In the genomic region with DNA sequence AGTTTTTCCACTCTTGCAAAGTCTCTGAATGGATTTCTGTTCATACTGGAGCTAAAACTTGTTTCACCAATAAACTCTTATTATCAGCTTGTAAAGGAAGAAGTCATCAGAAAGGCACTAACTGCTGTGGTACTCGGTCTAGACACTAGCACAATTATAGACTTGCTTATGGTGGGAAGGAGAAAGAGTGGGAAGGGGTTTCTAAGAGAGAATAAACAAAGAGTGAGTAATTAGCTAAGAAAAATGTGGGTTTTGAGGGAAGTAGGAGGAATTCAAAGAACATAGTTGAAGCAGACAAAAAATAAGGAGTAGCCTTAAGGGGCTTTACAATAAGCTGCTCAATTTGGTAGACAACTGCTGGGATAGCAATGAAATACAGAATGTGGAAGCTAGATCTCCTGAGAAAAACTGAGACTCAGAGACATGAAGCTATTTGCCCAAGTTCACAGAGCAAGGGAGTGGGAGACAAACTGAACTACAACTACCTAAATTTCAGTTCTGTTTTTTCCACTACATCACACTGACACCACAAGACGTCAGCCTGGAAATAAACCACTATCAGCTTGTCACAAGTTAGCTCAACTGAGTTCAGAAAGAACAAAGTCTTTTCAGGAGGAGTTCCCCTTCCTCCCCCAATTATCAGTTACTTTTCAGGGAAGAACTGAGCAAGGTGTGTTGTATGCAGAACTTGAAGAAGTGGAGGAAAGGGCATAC, we compare ENCODE assay signal across 9 cellular contexts. TPM values are rescaled to one million over a fixed set of nuclear protein-coding genes. Genes with fewer than 3 reads are reported as not detected.
DNase-seq lines count a peak whose midpoint lies in the region; ATAC-seq, FAIRE-seq and TF ChIP-seq lines count a peak whose summit lies in the region.
"Had no signal": no experiment of that assay in that cellular context is flagged by ENCODE, and none has a peak within 500 bp of the region (broad histone marks: within the 10 kb centered on the region; RNA-seq: fewer than 3 reads in every experiment).

No MANE protein-coding gene starts in this region.

- H3K27me3 Mint-ChIP-seq in chondrocyte (ENCODE audit: low read depth), result no peaks in the 10 kb centered on the region
- H3K27me3 Mint-ChIP-seq in stimulated activated naive CD8-positive, alpha-beta T cell treated with anti-CD3 and anti-CD28 coated beads, Interleukin-15, amount 100 ng/mL, for 72 hours, result no peaks in the 10 kb centered on the region

- no peak overlapping the region for H3K4me3 Mint-ChIP-seq in chondrocyte (ENCODE audit: unreplicated experiment)
- peak overlapping the region; percentile 12 to 63 for H3K4me3 Mint-ChIP-seq in stimulated activated naive CD8-positive, alpha-beta T cell treated with anti-CD3 and anti-CD28 coated beads, Interleukin-15, amount 100 ng/mL, for 72 hours

- peak; percentile 87 for ATAC-seq in GM21447 (IDR thresholded peaks at IDR 0.05; ENCODE audit: unreplicated experiment)
- ATAC-seq in stimulated activated naive CD8-positive, alpha-beta T cell treated with anti-CD3 and anti-CD28 coated beads, Interleukin-15, amount 100 ng/mL, for 72 hours, result peak; percentile 92

- H3K27ac ChIP-seq in HUES48 (ENCODE audit: low read depth, low read length) (peak overlapping the region; percentile 2), kidney (ENCODE audit: low read depth in 2 of 2, low read length in 2 of 2) (no peak overlapping the region), uterus (no peak overlapping the region)

- H3K4me3 ChIP-seq in HUES48 (ENCODE audit: low read depth, low read length), result no peak overlapping the region
- H3K4me3 ChIP-seq in kidney (ENCODE audit: low read length in 2 of 2), result no peak overlapping the region
- H3K4me3 ChIP-seq in uterus, result no peak overlapping the region

- TF ChIP-seq POLR2A in GM12891 (IDR thresholded peaks at IDR 0.05; ENCODE audit: low read depth, low read length) (no peak), uterus (IDR thresholded peaks at IDR 0.05) (no peak)

- H3K9me3 ChIP-seq in HUES48 (ENCODE audit: control insufficient read depth, insufficient read depth, low read length) (no peaks in the 10 kb centered on the region), kidney (ENCODE audit: control insufficient read depth in 1 of 2, low read length in 2 of 2) (no peaks in the 10 kb centered on the region), uterus (no peaks in the 10 kb centered on the region)

- H3K9ac ChIP-seq in HUES48 (ENCODE audit: low read depth, low read length) (no peak overlapping the region), kidney (ENCODE audit: low read length in 2 of 2) (no peak overlapping the region)

- H3K36me3 ChIP-seq in HUES48 (ENCODE audit: control insufficient read depth, insufficient read depth, low read length) (peaks cover 3% of the 10 kb centered on the region; the same call in 1 of the 2 replicates), kidney (ENCODE audit: control insufficient read depth in 1 of 2, insufficient read depth in 2 of 2, low read length in 2 of 2) (peaks cover 2 to 7% of the 10 kb centered on the region in 2 donors), uterus (no peaks in the 10 kb centered on the region)

- intact Hi-C loops in kidney (cut with DNase I) (no loop called here), uterus (cut with DNase I; ENCODE audit: low total_unique reads) (no loop called here)

- H3K4me1 ChIP-seq in HUES48 (ENCODE audit: control insufficient read depth, insufficient read depth, low read length) (peaks cover 33% of the 10 kb centered on the region), kidney (ENCODE audit: control insufficient read depth in 1 of 2, insufficient read depth in 1 of 2, low read depth in 1 of 2, low read length in 2 of 2) (peaks cover 8 to 15% of the 10 kb centered on the region in 2 donors), uterus (no peaks in the 10 kb centered on the region)

- no peak for TF ChIP-seq CTCF in chondrocyte (IDR thresholded peaks at IDR 0.05)
- no peak for TF ChIP-seq CTCF in kidney (IDR thresholded peaks at IDR 0.05; ENCODE audit: borderline replicate concordance, extremely low read depth, insufficient read depth)
- TF ChIP-seq CTCF in uterus (IDR thresholded peaks at IDR 0.05), result no peak

- H3K36me3 Mint-ChIP-seq in chondrocyte (ENCODE audit: low read depth), result peaks cover 14% of the 10 kb centered on the region

- no peaks in the 10 kb centered on the region for H3K27me3 ChIP-seq in HUES48 (ENCODE audit: control insufficient read depth, insufficient read depth, low read length)
- H3K27me3 ChIP-seq in uterus, result no peaks in the 10 kb centered on the region

- FAIRE-seq in GM12891 (lab: Jason Lieb, UNC), result peak; percentile 100
- no peak for FAIRE-seq in kidney (lab: Jason Lieb, UNC)
- FAIRE-seq: bronchial epithelial cell had no signal

- peak overlapping the region; percentile 23 for H3K27ac Mint-ChIP-seq in chondrocyte (ENCODE audit: unreplicated experiment)
- H3K27ac Mint-ChIP-seq in stimulated activated naive CD8-positive, alpha-beta T cell treated with anti-CD3 and anti-CD28 coated beads, Interleukin-15, amount 100 ng/mL, for 72 hours, result peak overlapping the region in 1 of 2 donors; percentile 52

- H3K9me3 Mint-ChIP-seq in chondrocyte (ENCODE audit: low read depth), result peaks cover 20% of the 10 kb centered on the region
- H3K9me3 Mint-ChIP-seq in stimulated activated naive CD8-positive, alpha-beta T cell treated with anti-CD3 and anti-CD28 coated beads, Interleukin-15, amount 100 ng/mL, for 72 hours, result peaks cover 6 to 7% of the 10 kb centered on the region in 2 donors

- DNase-seq in GM12891 (ENCODE audit: insufficient read length, low spot score) (peak; percentile 10), chondrocyte (ENCODE audit: low spot score) (no peak), kidney (no peak), uterus (no peak), retina (no peak)
- peak; percentile 9 to 32 for DNase-seq in stimulated activated naive CD8-positive, alpha-beta T cell treated with anti-CD3 and anti-CD28 coated beads, Interleukin-15, amount 100 ng/mL, for 72 hours

- H3K4me1 Mint-ChIP-seq in chondrocyte (ENCODE audit: low read depth), result peaks cover 42% of the 10 kb centered on the region
- peaks cover 30% of the 10 kb centered on the region for H3K4me1 Mint-ChIP-seq in stimulated activated naive CD8-positive, alpha-beta T cell treated with anti-CD3 and anti-CD28 coated beads, Interleukin-15, amount 100 ng/mL, for 72 hours

TF ChIP-seq in GM12891, 5 proteins besides CTCF, POLR2A, EP300 and RAD21:
- TF ChIP-seq POLR2AphosphoS5 (IDR thresholded peaks at IDR 0.05; ENCODE audit: low read depth, low read length) (no peak), SPI1 (IDR thresholded peaks at IDR 0.05; ENCODE audit: low read depth, low read length) (peak; percentile 98), PAX5 (IDR thresholded peaks at IDR 0.05; ENCODE audit: insufficient read depth, low read length, severe bottlenecking) (no peak)

RNA-seq across cellular contexts. Expression of gene MAP4K3, which starts 59.7 kb away (rescaled TPM):
- 2.2 TPM for polyA plus RNA-seq in GM12891 (2012; ENCODE audit: low read depth, missing spikeins)
- total RNA-seq in chondrocyte (30.9 to 42.9 TPM (median 35.3 TPM) in 3 replicates), kidney (39.5 TPM), uterus (100 to 1,000 TPM in 1 of 4 donors, 10 to 100 TPM in 3; 31.5 to 110 (median 72.3) TPM)
- 14.9 TPM for polyA plus RNA-seq in kidney (ENCODE audit: insufficient read depth, low read depth, low replicate concordance)

Comparison
In these comparisons a context has a peak if more than half of its experiments do, and no peak if none do; other contexts are left out.
1. DNase-seq: peak in GM12891 (single experiment) and stimulated activated naive CD8-positive, alpha-beta T cell treated with anti-CD3 and anti-CD28 coated beads, Interleukin-15, amount 100 ng/mL, for 72 hours (2 of 2); none in chondrocyte (single experiment), kidney (single experiment), uterus (0 of 2) and retina (single experiment).